8 cellular contexts compared by ENCODE assay signal in the genomic region with DNA sequence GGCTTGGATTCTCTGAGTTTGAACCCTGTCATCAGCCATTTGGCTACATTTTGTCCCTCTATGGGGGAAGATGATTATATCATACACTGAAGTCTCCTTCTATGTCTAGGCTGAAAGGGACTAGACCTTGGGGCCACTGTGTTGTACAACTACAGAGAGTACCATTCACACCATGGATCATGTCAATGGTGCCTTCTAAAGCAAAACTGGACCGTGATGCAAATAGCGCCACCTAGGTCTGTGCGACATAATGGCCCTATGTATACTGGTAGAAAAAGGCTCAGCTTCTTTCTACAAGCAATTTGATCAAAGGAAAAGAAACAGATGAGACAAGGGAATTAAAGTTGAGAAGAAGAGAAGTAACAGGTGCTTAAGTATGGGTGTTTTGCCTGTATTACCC.
DNase-seq lines count a peak whose midpoint lies in the region; ATAC-seq lines count a peak whose summit lies in the region.

No MANE protein-coding gene starts in this region.

- H2BK120ac ChIP-seq in mesendoderm (ENCODE audit: low read depth, low read length) = no peak overlapping the region

- no peaks in the 10 kb centered on the region for H3K79me1 ChIP-seq in mesendoderm (ENCODE audit: low read length)

- no peak overlapping the region for H2BK5ac ChIP-seq in mesendoderm (ENCODE audit: low read length)

- intact Hi-C loops in posterior cingulate gyrus (cut with DNase I) = no loop called here

- WGBS in mesendoderm (ENCODE audit: extremely low coverage, insufficient coverage, low lambda C conversion rate) = no CpG with 5 or more reads among the region's 3 CpGs

- ATAC-seq in GM19328 (IDR thresholded peaks at IDR 0.05; ENCODE audit: unreplicated experiment) (no peak), GM21528 (IDR thresholded peaks at IDR 0.05; ENCODE audit: low FRiP score, unreplicated experiment) (no peak)

- no peak overlapping the region for H3K9ac ChIP-seq in mesendoderm (ENCODE audit: low read length)

- no peak overlapping the region for H3K27ac ChIP-seq in mesendoderm (ENCODE audit: low read depth, low read length)

- H2AK5ac ChIP-seq in mesendoderm (ENCODE audit: low read length) = no peak overlapping the region

- no peak overlapping the region for H3K18ac ChIP-seq in mesendoderm (ENCODE audit: low read length)

- H3K79me2 ChIP-seq in mesendoderm (ENCODE audit: control insufficient read depth, insufficient read depth, low read length) = no peaks in the 10 kb centered on the region

- H3K4me1 ChIP-seq in mesendoderm (ENCODE audit: control insufficient read depth, low read depth, low read length) = no peaks in the 10 kb centered on the region

- H3K36me3 ChIP-seq in mesendoderm (ENCODE audit: control insufficient read depth, insufficient read depth, low read length) = no peaks in the 10 kb centered on the region

- H3K4ac ChIP-seq in mesendoderm (ENCODE audit: low read depth, low read length) = no peak overlapping the region

- no peak overlapping the region for H2BK15ac ChIP-seq in mesendoderm (replicated peaks; ENCODE audit: low read depth)

- no peak overlapping the region for H3K4me3 ChIP-seq in mesendoderm (ENCODE audit: low read length)

- no peak overlapping the region for H3K4me2 ChIP-seq in mesendoderm (ENCODE audit: low read length)

- peak; percentile 60 for DNase-seq in DMS53 (lab: John Stamatoyannopoulos, UW)
- peak; percentile 17 for DNase-seq in HuH-7.5 (ENCODE audit: low spot score)
- DNase-seq in amniotic epithelial cell (ENCODE audit: low read depth) = peak; percentile 27
- DNase-seq in mesendoderm = peak; percentile 49
- no peak for DNase-seq in MV-4-11 (lab: John Stamatoyannopoulos, UW)
- DNase-seq in posterior cingulate gyrus = no peak

- no peak overlapping the region for H4K8ac ChIP-seq in mesendoderm (ENCODE audit: low read depth, low read length)

- no peaks in the 10 kb centered on the region for H3K27me3 ChIP-seq in mesendoderm (ENCODE audit: insufficient read depth, low read length, poor library complexity)

- no peak overlapping the region for H4K5ac ChIP-seq in mesendoderm (ENCODE audit: low read length)

- no peak overlapping the region for H3K56ac ChIP-seq in mesendoderm (ENCODE audit: low read length)

- no peak overlapping the region for H3K23ac ChIP-seq in mesendoderm (ENCODE audit: low read length)

Comparison
In these comparisons a context has a peak if more than half of its experiments do, and no peak if none do; other contexts are left out.
1. DNase-seq: peak in DMS53 (single experiment), HuH-7.5 (single experiment), amniotic epithelial cell (single experiment) and mesendoderm (single experiment); none in MV-4-11 (single experiment) and posterior cingulate gyrus (0 of 10).